In the genomic region with DNA sequence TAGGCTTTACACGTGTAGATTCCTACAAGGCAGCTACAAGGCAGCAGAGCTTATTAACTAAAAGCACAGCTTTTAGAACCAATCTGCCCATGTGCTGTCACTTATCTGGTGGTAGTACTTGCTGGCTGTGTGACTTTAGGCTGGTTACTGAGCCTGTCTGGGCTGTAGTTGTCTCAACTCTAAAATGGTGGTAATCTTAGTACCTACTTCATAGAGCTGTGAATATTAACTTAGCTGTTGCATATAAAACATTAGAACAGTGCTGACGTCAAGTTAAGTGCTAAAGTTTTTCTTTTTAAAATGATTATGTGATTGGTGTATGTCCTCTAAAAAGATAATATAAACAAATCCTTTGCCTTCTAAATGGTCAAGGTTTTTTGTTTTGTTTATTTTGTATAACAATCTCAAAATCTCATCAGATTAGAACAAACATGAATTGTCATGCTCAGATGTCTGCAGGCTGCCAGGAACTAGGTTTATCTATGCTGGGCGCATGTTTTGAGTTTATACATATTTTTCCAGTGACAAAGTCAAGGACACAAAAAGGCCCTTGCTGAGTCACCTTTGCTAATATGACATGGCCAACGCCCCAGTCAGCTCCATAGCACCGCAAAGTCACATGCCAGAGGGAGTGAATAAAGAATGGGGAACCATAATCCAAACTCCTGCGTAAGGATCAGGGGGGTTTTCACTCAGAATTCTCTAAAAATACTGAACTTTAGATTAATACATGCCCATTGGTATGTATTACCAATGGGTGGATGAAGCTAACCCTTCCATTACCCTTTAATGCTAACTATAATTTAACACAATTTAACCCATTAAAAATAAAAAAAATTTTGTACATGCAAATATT, we compare ENCODE assay signal across 1 cellular context.
A peak's percentile ranks its signal among the peaks of the same experiment; 100 is the strongest.
TF ChIP-seq lines count a peak whose summit lies in the region.

No MANE protein-coding gene starts in this region.

TF ChIP-seq in H1, 55 proteins besides CTCF, POLR2A, EP300 and RAD21:
- TF ChIP-seq KDM1A (IDR thresholded peaks at IDR 0.05; ENCODE audit: borderline replicate concordance, low read length) (peak; percentile 64; the same call in 1 of the 2 replicates), HDAC2 (IDR thresholded peaks at IDR 0.05; ENCODE audit: borderline replicate concordance in 1 of 2, low read depth in 2 of 2, low read length in 2 of 2) (peak in 1 of 2 experiments; percentile 45; a peak in 1 of 4 replicates), YY1 (IDR thresholded peaks at IDR 0.05; ENCODE audit: low read depth, low read length) (no peak), BACH1 (IDR thresholded peaks at IDR 0.05; ENCODE audit: low read length) (0 out of 2 replicates have a peak, but pooled peaks have one; percentile 22), SP1 (IDR thresholded peaks at IDR 0.05; ENCODE audit: low read depth, low read length) (no peak)
